In genomic region chr7:158583810-158584209, GRCh38 we compare ENCODE assay signal across 27 cellular contexts.
"Had no signal": no experiment of that assay in that cellular context is flagged by ENCODE, and none has a peak within 500 bp of the region (broad histone marks: within the 10 kb centered on the region; RNA-seq: fewer than 3 reads in every experiment).

No MANE protein-coding gene starts in this region.

- FAIRE-seq: colon, islet of Langerhans, urothelium cell line had no signal

- ATAC-seq: esophagus mucosa; gastrocnemius medialis; heart right ventricle; left cardiac atrium; left lung; naive thymus-derived CD4-positive, alpha-beta T cell; psoas muscle; right cardiac atrium; stimulated activated memory B cell treated with anti-CD40 and anti-IgM and Interleukin-4, amounts not matched to agents 10 μg/mL and 1 μg/mL and 100 μg/mL, for 72 hours; stimulated activated naive CD8-positive, alpha-beta T cell treated with anti-CD3 and anti-CD28 coated beads, Interleukin-15, Interleukin-2, amounts not matched to agents 100 U/mL and 50 U/mL, for 24 hours had no signal

- H3K4me3 ChIP-seq: gastrocnemius medialis, heart right ventricle, left lung, psoas muscle, skin epidermis, spleen, thoracic aorta, tibial nerve, upper lobe of left lung had no signal

- H3K4me1 Mint-ChIP-seq: nephron had no signal

- H3K27ac Mint-ChIP-seq: naive thymus-derived CD4-positive, alpha-beta T cell; nephron; stimulated activated memory B cell treated with anti-CD40 and anti-IgM and Interleukin-4, amounts not matched to agents 10 μg/mL and 1 μg/mL and 100 μg/mL, for 72 hours had no signal

- H3K4me3 Mint-ChIP-seq: stimulated activated memory B cell treated with anti-CD40 and anti-IgM and Interleukin-4, amounts not matched to agents 10 μg/mL and 1 μg/mL and 100 μg/mL, for 72 hours had no signal

- H3K36me3 ChIP-seq: gastrocnemius medialis, heart right ventricle, left lung, spleen, thoracic aorta, tibial nerve, upper lobe of left lung had no signal

- DNase-seq: dorsolateral prefrontal cortex; effector CD4-positive, alpha-beta T cell; foreskin fibroblast; gastrocnemius medialis; heart right ventricle; hippocampal formation; left cardiac atrium; left lung; mesenchymal stem cell; midbrain; naive thymus-derived CD4-positive, alpha-beta T cell; nucleus accumbens; psoas muscle; right cardiac atrium; spleen; stimulated activated CD4-positive, alpha-beta T cell treated with anti-CD3 and anti-CD28 coated beads, Interleukin-4, amount 100 ng/mL, for 4 hours; stimulated activated naive CD8-positive, alpha-beta T cell treated with anti-CD3 and anti-CD28 coated beads, Interleukin-15, Interleukin-2, amounts not matched to agents 100 U/mL and 50 U/mL, for 24 hours; upper lobe of left lung had no signal

- H3K27ac ChIP-seq: gastrocnemius medialis, heart right ventricle, left lung, psoas muscle, skin epidermis, spleen, thoracic aorta, tibial nerve, upper lobe of left lung had no signal

- H3K9me3 ChIP-seq: gastrocnemius medialis had no signal

- H3K36me3 Mint-ChIP-seq: stimulated activated memory B cell treated with anti-CD40 and anti-IgM and Interleukin-4, amounts not matched to agents 10 μg/mL and 1 μg/mL and 100 μg/mL, for 72 hours had no signal
